Comparison of ENCODE assay signal across 17 cellular contexts in the genomic region with DNA sequence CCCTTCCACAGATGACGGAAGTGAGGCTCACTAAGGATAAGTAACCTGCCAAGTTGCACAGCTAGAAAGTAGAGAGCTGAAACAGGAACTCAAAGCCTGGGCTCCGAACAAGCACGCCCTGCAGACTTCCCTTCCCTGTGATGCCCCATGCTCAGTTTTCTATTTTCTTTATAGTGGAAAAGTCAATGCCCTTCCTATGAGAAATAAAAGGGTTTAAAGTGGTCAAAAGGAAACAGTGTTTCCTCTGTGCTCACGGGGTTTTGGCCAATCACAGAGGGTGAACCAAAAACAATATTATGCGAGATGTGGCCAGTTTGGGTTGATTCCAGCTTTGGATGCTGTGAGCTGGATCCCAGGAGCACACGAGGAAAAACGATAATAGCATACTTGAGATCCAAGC. TPM values are rescaled to one million over a fixed set of nuclear protein-coding genes. Genes with fewer than 3 reads are reported as not detected.
DNase-seq lines count a peak whose midpoint lies in the region; ATAC-seq lines count a peak whose summit lies in the region.
"Had no signal": no experiment of that assay in that cellular context is flagged by ENCODE, and none has a peak within 500 bp of the region (broad histone marks: within the 10 kb centered on the region; RNA-seq: fewer than 3 reads in every experiment).

No MANE protein-coding gene starts in this region.

- H3K9ac ChIP-seq in skeletal muscle satellite cell (ENCODE audit: low read depth, low read length), result no peak overlapping the region
- H3K9ac ChIP-seq: neural progenitor cell had no signal

- intact Hi-C loops in left ventricle myocardium superior (cut with micrococcal nuclease), result loop anchor here (5.0 kb wide), 1 partner anchor 44 kb away; the partner anchor contains the start of gene DDR2

- ATAC-seq in left ventricle myocardium superior, result peak; percentile 58
- ATAC-seq in GM21528 (IDR thresholded peaks at IDR 0.05; ENCODE audit: low FRiP score, unreplicated experiment), result no peak

- H3K36me3 ChIP-seq in skeletal muscle satellite cell (ENCODE audit: insufficient read depth, low read length), result no peaks in the 10 kb centered on the region
- H3K36me3 ChIP-seq: neural progenitor cell had no signal

- H3K4me1 ChIP-seq in skeletal muscle satellite cell (ENCODE audit: control insufficient read depth, insufficient read depth, low read length), result peaks cover 73% of the 10 kb centered on the region

- peaks cover 5% of the 10 kb centered on the region for H3K9me3 ChIP-seq in skeletal muscle satellite cell (replicated peaks; ENCODE audit: low read length)
- H3K9me3 ChIP-seq: SJSA1 had no signal

- H3K4me2 ChIP-seq in skeletal muscle satellite cell (ENCODE audit: low read length), result peak overlapping the region; percentile 25
- H3K4me2 ChIP-seq: neural progenitor cell had no signal

- H3K4me3 ChIP-seq in skeletal muscle satellite cell (ENCODE audit: low read length), result no peak overlapping the region
- H3K4me3 ChIP-seq: MG63, neural progenitor cell, SJSA1 had no signal

- no peaks in the 10 kb centered on the region for H3K27me3 ChIP-seq in skeletal muscle satellite cell (ENCODE audit: control insufficient read depth, insufficient read depth, low read length)
- H3K27me3 ChIP-seq: MG63, neural progenitor cell, SJSA1 had no signal

- peak; percentile 67 for DNase-seq in COLO829 (ENCODE audit: low spot score)
- peak; percentile 75 for DNase-seq in dermis blood vessel endothelial cell
- no peak for DNase-seq in left ventricle myocardium superior
- DNase-seq in HuH-7 (ENCODE audit: low spot score), result no peak
- DNase-seq in T-helper 1 cell, result no peak
- no peak for DNase-seq in HCEC 1CT
- DNase-seq: activated CD4-positive, alpha-beta T cell treated with anti-CD3 and anti-CD28 coated beads for 4 hours; activated naive CD4-positive, alpha-beta T cell treated with Interleukin-2 at 50 U/mL for 16 hours; effector CD8-positive, alpha-beta T cell; NCI-H187 treated with DMSO at 0.1 percent for 48 hours; NCI-H524; T1000 had no signal

RNA-seq across cellular contexts. Expression of gene DDR2, which starts 44.5 kb away (rescaled TPM):
- 6.5 and 11.1 TPM in 2 replicates for total RNA-seq in dermis blood vessel endothelial cell
- total RNA-seq in left ventricle myocardium superior, result 26.1 TPM
- 165 and 169 TPM in 2 replicates for total RNA-seq in skeletal muscle satellite cell (2012; rRNA removed)

Comparison
In these comparisons a context has a peak if more than half of its experiments do, and no peak if none do; other contexts are left out.
1. DNase-seq: peak in COLO829 (single experiment) and dermis blood vessel endothelial cell (single experiment); none in left ventricle myocardium superior (single experiment), HuH-7 (single experiment), T-helper 1 cell (0 of 5) and HCEC 1CT (single experiment).